Comparison of ENCODE assay signal across 24 cellular contexts in genomic region chr16:75911896-75912295, GRCh38.
"Had no signal": no experiment of that assay in that cellular context is flagged by ENCODE, and none has a peak within 500 bp of the region (broad histone marks: within the 10 kb centered on the region; RNA-seq: fewer than 3 reads in every experiment).

No MANE protein-coding gene starts in this region.

- H3K36me3 ChIP-seq: neural progenitor cell, ovary, right lobe of liver, sigmoid colon, stomach, thoracic aorta, thyroid gland, tibial nerve, upper lobe of right lung, uterus had no signal

- H3K4me3 ChIP-seq: neural progenitor cell, ovary, psoas muscle, right lobe of liver, sigmoid colon, stomach, thoracic aorta, thyroid gland, tibial nerve, upper lobe of right lung, uterus had no signal

- H3K9me3 ChIP-seq: ovary, psoas muscle, right lobe of liver, sigmoid colon, stomach, thoracic aorta, thyroid gland, tibial nerve, upper lobe of right lung, uterus had no signal

- H3K27me3 ChIP-seq: neural progenitor cell, ovary, right lobe of liver, sigmoid colon, stomach, thyroid gland, tibial nerve, upper lobe of right lung, uterus had no signal

- H3K27ac ChIP-seq: neural progenitor cell, ovary, parathyroid adenoma, psoas muscle, right lobe of liver, sigmoid colon, stomach, thoracic aorta, thyroid gland, tibial nerve, upper lobe of right lung, uterus had no signal

- H3K9ac ChIP-seq: neural progenitor cell, parathyroid adenoma had no signal

- ATAC-seq: natural killer cell; psoas muscle; right cardiac atrium; right lobe of liver; stimulated activated effector memory CD8-positive, alpha-beta T cell treated with anti-CD3 and anti-CD28 coated beads, Interleukin-12 subunit alpha, Interleukin-12 subunit beta, amount 100 ng/mL, for 72 hours; stimulated activated naive B cell treated with anti-CD40 and anti-IgM and Interleukin-4, amounts not matched to agents 10 μg/mL and 1 μg/mL and 100 μg/mL, for 72 hours; upper lobe of right lung had no signal

- H3K4me1 ChIP-seq: neural progenitor cell, parathyroid adenoma, psoas muscle, right lobe of liver, sigmoid colon, stomach, thyroid gland, tibial nerve, upper lobe of right lung, uterus had no signal

- DNase-seq: natural killer cell; occipital lobe; ovary; posterior cingulate gyrus; psoas muscle; right cardiac atrium; right lobe of liver; sigmoid colon; small intestine; stimulated activated CD4-positive, alpha-beta T cell treated with anti-CD3 and anti-CD28 coated beads, Interleukin-15, amount 100 ng/mL, for 24 hours; stimulated activated CD4-positive, alpha-beta T cell treated with anti-CD3 and anti-CD28 coated beads, Interleukin-2, amount 100 ng/mL, for 24 hours; stimulated activated CD4-positive, alpha-beta T cell treated with anti-CD3 and anti-CD28 coated beads, Interleukin-2, amount 100 ng/mL, for 48 hours; stimulated activated CD4-positive, alpha-beta T cell treated with anti-CD3 and anti-CD28 coated beads, Interleukin-4, amount 100 ng/mL, for 24 hours; stimulated activated naive B cell treated with anti-CD40 and anti-IgM and Interleukin-4, amounts not matched to agents 10 μg/mL and 1 μg/mL and 100 μg/mL, for 72 hours; stimulated activated naive CD4-positive, alpha-beta T cell treated with Interleukin-2 at 50 U/mL for 16 hours; stomach; thyroid gland; upper lobe of right lung; uterus had no signal

- H3K4me2 ChIP-seq: neural progenitor cell had no signal

- H2AFZ ChIP-seq: neural progenitor cell, parathyroid adenoma had no signal
